1 cellular context compared by ENCODE assay signal in the genomic region with DNA sequence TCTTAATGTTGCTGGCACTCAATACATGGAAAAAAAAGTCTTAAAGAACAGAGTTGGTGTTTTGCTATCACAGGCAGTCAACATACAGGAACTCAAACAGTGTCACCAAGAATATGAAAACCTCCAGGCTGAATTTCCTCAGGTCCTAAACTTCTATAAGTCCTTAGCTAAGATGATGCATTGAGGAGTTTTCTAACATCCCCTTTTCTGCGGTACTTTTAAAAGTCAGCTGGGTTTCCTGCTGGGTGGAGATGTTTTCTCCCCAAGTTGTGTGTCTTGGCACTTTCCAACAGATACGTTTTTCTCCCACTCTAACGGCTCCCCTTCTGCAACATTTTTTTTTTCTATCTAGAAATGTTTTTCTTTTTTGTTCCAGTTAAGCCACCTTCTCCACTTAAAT.
TF ChIP-seq lines count a peak whose summit lies in the region.

No MANE protein-coding gene starts in this region.

TF ChIP-seq in IMR-90, 13 proteins besides CTCF, POLR2A, EP300 and RAD21 (continued from another document):
- no peak for TF ChIP-seq MAZ (IDR thresholded peaks at IDR 0.05; ENCODE audit: borderline replicate concordance, low read depth, low read length)
- no peak for TF ChIP-seq CHD1 (IDR thresholded peaks at IDR 0.05; ENCODE audit: low read depth, low read length)
- TF ChIP-seq BHLHE40 (IDR thresholded peaks at IDR 0.05; ENCODE audit: low read depth, low read length): no peak
- TF ChIP-seq, protein P1, sequence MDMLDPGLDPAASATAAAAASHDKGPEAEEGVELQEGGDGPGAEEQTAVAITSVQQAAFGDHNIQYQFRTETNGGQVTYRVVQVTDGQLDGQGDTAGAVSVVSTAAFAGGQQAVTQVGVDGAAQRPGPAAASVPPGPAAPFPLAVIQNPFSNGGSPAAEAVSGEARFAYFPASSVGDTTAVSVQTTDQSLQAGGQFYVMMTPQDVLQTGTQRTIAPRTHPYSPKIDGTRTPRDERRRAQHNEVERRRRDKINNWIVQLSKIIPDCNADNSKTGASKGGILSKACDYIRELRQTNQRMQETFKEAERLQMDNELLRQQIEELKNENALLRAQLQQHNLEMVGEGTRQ (IDR thresholded peaks at IDR 0.05; ENCODE audit: low read depth, low read length): no peak
- TF ChIP-seq SMC3 (IDR thresholded peaks at IDR 0.05; ENCODE audit: low read depth, low read length): no peak
